In genomic region chr4:153778383-153778782, GRCh38 we compare ENCODE assay signal across 28 cellular contexts. TPM values are rescaled to one million over a fixed set of nuclear protein-coding genes. Genes with fewer than 3 reads are reported as not detected.
"Had no signal": no experiment of that assay in that cellular context is flagged by ENCODE, and none has a peak within 500 bp of the region (broad histone marks: within the 10 kb centered on the region; RNA-seq: fewer than 3 reads in every experiment).

No MANE protein-coding gene starts in this region.

- H3K27me3 ChIP-seq: suprapubic skin, testis, thyroid gland, tibial nerve, upper lobe of left lung, uterus, vagina had no signal

- DNase-seq: stimulated activated CD4-positive, alpha-beta T cell treated with anti-CD3 and anti-CD28 coated beads, Interleukin-2, amount 100 ng/mL, for 48 hours; stimulated activated CD4-positive, alpha-beta T cell treated with anti-CD3 and anti-CD28 coated beads, Interleukin-4, amount 100 ng/mL, for 1 hour; stimulated activated CD4-positive, alpha-beta T cell treated with anti-CD3 and anti-CD28 coated beads, Interleukin-4, amount 100 ng/mL, for 24 hours; stimulated activated CD4-positive, alpha-beta T cell treated with anti-CD3 and anti-CD28 coated beads, Interleukin-4, amount 100 ng/mL, for 4 hours; stimulated activated CD8-positive, alpha-beta memory T cell treated with anti-CD3 and anti-CD28 coated beads, Interleukin-4, amount 100 ng/mL, for 48 hours; stimulated activated naive B cell treated with anti-CD40 and anti-IgM and Interleukin-4, amounts not matched to agents 10 μg/mL and 1 μg/mL and 100 μg/mL, for 72 hours; stimulated activated naive CD4-positive, alpha-beta T cell; stimulated activated naive CD4-positive, alpha-beta T cell treated with Interleukin-2 at 50 U/mL for 16 hours; stimulated activated naive CD8-positive, alpha-beta T cell treated with anti-CD3 and anti-CD28 coated beads, Interleukin-15, amount 100 ng/mL, for 72 hours; stimulated activated naive CD8-positive, alpha-beta T cell treated with anti-CD3 and anti-CD28 coated beads, Interleukin-15, Interleukin-2, amounts not matched to agents 100 U/mL and 50 U/mL, for 24 hours; stomach; substantia nigra; testis; thyroid gland; tibial artery; transverse colon; trophoblast cell; upper lobe of left lung; upper lobe of right lung; uterus had no signal

- H3K4me3 ChIP-seq: stomach, suprapubic skin, testis, thoracic aorta, thyroid gland, tibial artery, tibial nerve, transverse colon, upper lobe of left lung, upper lobe of right lung, uterus, vagina had no signal

- FAIRE-seq: urothelium cell line had no signal

- ATAC-seq: stimulated activated effector memory CD8-positive, alpha-beta T cell treated with anti-CD3 and anti-CD28 coated beads, Interleukin-12 subunit alpha, Interleukin-12 subunit beta, amount 100 ng/mL, for 72 hours; stimulated activated memory B cell treated with anti-CD40 and anti-IgM and Interleukin-4, amounts not matched to agents 10 μg/mL and 1 μg/mL and 100 μg/mL, for 72 hours; stimulated activated naive B cell treated with anti-CD40 and anti-IgM and Interleukin-4, amounts not matched to agents 10 μg/mL and 1 μg/mL and 100 μg/mL, for 72 hours; stimulated activated naive CD8-positive, alpha-beta T cell treated with anti-CD3 and anti-CD28 coated beads, Interleukin-15, amount 100 ng/mL, for 72 hours; stimulated activated naive CD8-positive, alpha-beta T cell treated with anti-CD3 and anti-CD28 coated beads, Interleukin-15, Interleukin-2, amounts not matched to agents 100 U/mL and 50 U/mL, for 24 hours; upper lobe of right lung had no signal

- H3K27ac ChIP-seq: stomach, suprapubic skin, testis, thoracic aorta, thyroid gland, tibial artery, tibial nerve, transverse colon, upper lobe of left lung, upper lobe of right lung, uterus, vagina had no signal

- H3K9me3 ChIP-seq: suprapubic skin, testis, thoracic aorta, thyroid gland, tibial artery, transverse colon, upper lobe of left lung, upper lobe of right lung, uterus, vagina had no signal

- H3K36me3 ChIP-seq: stomach, suprapubic skin, thoracic aorta, thyroid gland, tibial artery, tibial nerve, transverse colon, upper lobe of left lung, upper lobe of right lung, uterus, vagina had no signal

- H3K4me1 ChIP-seq: stomach, suprapubic skin, testis, thyroid gland, tibial artery, tibial nerve, transverse colon, upper lobe of left lung, upper lobe of right lung, uterus, vagina had no signal

RNA-seq across cellular contexts. Expression of gene RNF175, which starts 18.6 kb away (rescaled TPM):
- total RNA-seq: subcutaneous adipose tissue, suprapubic skin, thoracic aorta, upper lobe of left lung, upper lobe of right lung had no signal
- polyA plus RNA-seq: stomach had no signal
